27 cellular contexts compared by ENCODE assay signal in genomic region chr14:91274796-91275195, GRCh38. TPM values are rescaled to one million over a fixed set of nuclear protein-coding genes. Genes with fewer than 3 reads are reported as not detected.
DNase-seq lines count a peak whose midpoint lies in the region; ATAC-seq and TF ChIP-seq lines count a peak whose summit lies in the region.
"Had no signal": no experiment of that assay in that cellular context is flagged by ENCODE, and none has a peak within 500 bp of the region (broad histone marks: within the 10 kb centered on the region; RNA-seq: fewer than 3 reads in every experiment).

No MANE protein-coding gene starts in this region.

- H3K4me2 ChIP-seq in GM23338 (no peak overlapping the region), osteoblast (ENCODE audit: insufficient read depth, low read length) (no peak overlapping the region)

- no peaks in the 10 kb centered on the region for H3K9me3 Mint-ChIP-seq in activated T-cell treated with anti-CD3 and anti-CD28 coated beads, Interleukin-2, amount 50 U/mL, for 72 hours
- H3K9me3 Mint-ChIP-seq in endothelial cell (ENCODE audit: unreplicated experiment) (no peaks in the 10 kb centered on the region), GM23338 (no peaks in the 10 kb centered on the region; the same call in 2 of the 3 replicates)
- no peaks in the 10 kb centered on the region for H3K9me3 Mint-ChIP-seq in stimulated activated memory B cell treated with anti-CD40 and anti-IgM and Interleukin-4, amounts not matched to agents 10 μg/mL and 1 μg/mL and 100 μg/mL, for 72 hours
- H3K9me3 Mint-ChIP-seq: H9, IgD-negative memory B cell had no signal

- H4K20me1 ChIP-seq in GM23338 (replicated peaks; ENCODE audit: insufficient read depth) (0 out of 2 replicates have a peak, but pooled peaks cover 4% of the 10 kb centered on the region), osteoblast (ENCODE audit: insufficient read depth, low read length) (no peaks in the 10 kb centered on the region)

- H3K4me1 Mint-ChIP-seq in activated T-cell treated with anti-CD3 and anti-CD28 coated beads, Interleukin-2, amount 50 U/mL, for 72 hours (ENCODE audit: low read depth): no peaks in the 10 kb centered on the region
- peaks cover 15% of the 10 kb centered on the region for H3K4me1 Mint-ChIP-seq in endothelial cell (ENCODE audit: unreplicated experiment)
- no peaks in the 10 kb centered on the region for H3K4me1 Mint-ChIP-seq in stimulated activated memory B cell treated with anti-CD40 and anti-IgM and Interleukin-4, amounts not matched to agents 10 μg/mL and 1 μg/mL and 100 μg/mL, for 72 hours
- H3K4me1 Mint-ChIP-seq in GM23338: 0 out of 3 replicates have a peak, but pooled peaks cover 2% of the 10 kb centered on the region
- H3K4me1 Mint-ChIP-seq: IgD-negative memory B cell had no signal

- H3K9me3 ChIP-seq in osteoblast (ENCODE audit: low read depth, low read length): no peaks in the 10 kb centered on the region
- H3K9me3 ChIP-seq: Caco-2, heart right ventricle, stomach, thyroid gland had no signal

- H3K27me3 ChIP-seq in GM23338 (ENCODE audit: insufficient read depth) (no peaks in the 10 kb centered on the region), osteoblast (ENCODE audit: insufficient read depth, low read length) (no peaks in the 10 kb centered on the region)
- H3K27me3 ChIP-seq: foreskin keratinocyte, heart right ventricle, stomach, thyroid gland had no signal

- H3K79me2 ChIP-seq in GM23338 (replicated peaks; ENCODE audit: insufficient read depth) (no peaks in the 10 kb centered on the region), osteoblast (ENCODE audit: insufficient read depth, low read length) (no peaks in the 10 kb centered on the region)

- H3K9me2 ChIP-seq in GM23338 (ENCODE audit: insufficient read depth): no peaks in the 10 kb centered on the region

- peaks cover 6% of the 10 kb centered on the region; the same call in 1 of the 2 replicates for H3K36me3 ChIP-seq in GM23338 (ENCODE audit: insufficient read depth)
- H3K36me3 ChIP-seq in osteoblast (ENCODE audit: insufficient read depth, low read length): no peaks in the 10 kb centered on the region
- H3K36me3 ChIP-seq: thyroid gland had no signal

- H3K27ac ChIP-seq in VCaP: peak overlapping the region; percentile 88; the same call in 1 of the 2 replicates
- H3K27ac ChIP-seq in GM23338 (ENCODE audit: low read depth): no peak overlapping the region
- H3K27ac ChIP-seq in osteoblast (ENCODE audit: low read depth, low read length): no peak overlapping the region
- H3K27ac ChIP-seq: foreskin keratinocyte, heart right ventricle, stomach, thyroid gland, WERI-Rb-1 had no signal

- H3K27ac Mint-ChIP-seq in activated T-cell treated with anti-CD3 and anti-CD28 coated beads, Interleukin-2, amount 50 U/mL, for 72 hours: peak overlapping the region; percentile 69
- H3K27ac Mint-ChIP-seq in endothelial cell (ENCODE audit: unreplicated experiment) (no peak overlapping the region), GM23338 (no peak overlapping the region)
- H3K27ac Mint-ChIP-seq in stimulated activated memory B cell treated with anti-CD40 and anti-IgM and Interleukin-4, amounts not matched to agents 10 μg/mL and 1 μg/mL and 100 μg/mL, for 72 hours: peak overlapping the region; percentile 53
- H3K27ac Mint-ChIP-seq: H9 had no signal

- no peak overlapping the region for H2AFZ ChIP-seq in GM23338
- H2AFZ ChIP-seq in osteoblast (ENCODE audit: low read length): no peak overlapping the region

- no peak overlapping the region for H3K4me3 ChIP-seq in GM23338
- no peak overlapping the region for H3K4me3 ChIP-seq in osteoblast (ENCODE audit: insufficient read depth, low read length)
- H3K4me3 ChIP-seq: heart right ventricle, stomach, thyroid gland had no signal

- H3F3A ChIP-seq in GM23338 (replicated peaks; ENCODE audit: low read depth): no peaks in the 10 kb centered on the region

- H3K36me3 Mint-ChIP-seq in activated T-cell treated with anti-CD3 and anti-CD28 coated beads, Interleukin-2, amount 50 U/mL, for 72 hours (ENCODE audit: insufficient read depth in 2 of 2): peaks cover 2 to 15% of the 10 kb centered on the region in 2 donors
- peaks cover 16% of the 10 kb centered on the region for H3K36me3 Mint-ChIP-seq in endothelial cell (ENCODE audit: low read depth, unreplicated experiment)
- H3K36me3 Mint-ChIP-seq in stimulated activated memory B cell treated with anti-CD40 and anti-IgM and Interleukin-4, amounts not matched to agents 10 μg/mL and 1 μg/mL and 100 μg/mL, for 72 hours: peaks cover 63% of the 10 kb centered on the region
- H3K36me3 Mint-ChIP-seq in GM23338 (ENCODE audit: low read depth): peaks cover 31% of the 10 kb centered on the region
- H3K36me3 Mint-ChIP-seq: IgD-negative memory B cell had no signal

- no peak overlapping the region for H3K4me3 Mint-ChIP-seq in activated T-cell treated with anti-CD3 and anti-CD28 coated beads, Interleukin-2, amount 50 U/mL, for 72 hours
- H3K4me3 Mint-ChIP-seq in endothelial cell (ENCODE audit: unreplicated experiment) (peak overlapping the region; percentile 47), GM23338 (no peak overlapping the region)
- no peak overlapping the region for H3K4me3 Mint-ChIP-seq in stimulated activated memory B cell treated with anti-CD40 and anti-IgM and Interleukin-4, amounts not matched to agents 10 μg/mL and 1 μg/mL and 100 μg/mL, for 72 hours
- H3K4me3 Mint-ChIP-seq: H9 had no signal

- no peak for DNase-seq in activated T-cell treated with anti-CD3 and anti-CD28 coated beads, Interleukin-2, amount 50 U/mL, for 72 hours
- no peak for DNase-seq in activated T-cell treated with anti-CD3 and anti-CD28 coated beads, Interleukin-2, amount 50 U/mL, for 48 hours
- DNase-seq in endothelial cell (ENCODE audit: low spot score) (no peak), GM23338 (ENCODE audit: low spot score) (no peak), inferior parietal cortex (ENCODE audit: extremely low spot score) (no peak), osteoblast (ENCODE audit: insufficient read length, low spot score, missing footprints) (no peak)
- DNase-seq: activated CD4-positive, alpha-beta T cell treated with anti-CD3 and anti-CD28 coated beads, Interleukin-2, amount 50 U/mL, for 4 hours; activated T-cell treated with anti-CD3 and anti-CD28 coated beads for 4 hours; Caco-2; caudate nucleus; cortex of kidney; foreskin keratinocyte; H9; heart right ventricle; NCI-H1048; NCI-H1694 treated with DMSO at 0.1 percent for 48 hours; NCI-H2171; SHP77; stimulated activated CD4-positive, alpha-beta T cell treated with anti-CD3 and anti-CD28 coated beads, Interleukin-15, amount 100 ng/mL, for 24 hours; stomach; T-helper 9 cell; thyroid gland; WERI-Rb-1 had no signal

- no peak for TF ChIP-seq CTCF in VCaP (conservative IDR thresholded peaks at IDR 0.05)
- no peak for TF ChIP-seq CTCF in endothelial cell (IDR thresholded peaks at IDR 0.05; ENCODE audit: unreplicated experiment)
- TF ChIP-seq CTCF in GM23338 (conservative IDR thresholded peaks at IDR 0.05; ENCODE audit: low read depth in 2 of 2): no peak
- no peak for TF ChIP-seq CTCF in osteoblast (IDR thresholded peaks at IDR 0.05; ENCODE audit: extremely low read depth, low read depth, low read length)

- H3K4me1 ChIP-seq in GM23338 (ENCODE audit: insufficient read depth) (no peaks in the 10 kb centered on the region), osteoblast (ENCODE audit: insufficient read depth, low read length) (peaks cover under 1% of the 10 kb centered on the region)
- H3K4me1 ChIP-seq: Caco-2 had no signal

- no peaks in the 10 kb centered on the region for H3K27me3 Mint-ChIP-seq in activated T-cell treated with anti-CD3 and anti-CD28 coated beads, Interleukin-2, amount 50 U/mL, for 72 hours (ENCODE audit: low read depth)
- H3K27me3 Mint-ChIP-seq in endothelial cell (ENCODE audit: unreplicated experiment): no peaks in the 10 kb centered on the region
- H3K27me3 Mint-ChIP-seq in stimulated activated memory B cell treated with anti-CD40 and anti-IgM and Interleukin-4, amounts not matched to agents 10 μg/mL and 1 μg/mL and 100 μg/mL, for 72 hours: no peaks in the 10 kb centered on the region
- peaks cover 4% of the 10 kb centered on the region for H3K27me3 Mint-ChIP-seq in GM23338 (ENCODE audit: insufficient read depth, low read depth, poor library complexity)
- H3K27me3 Mint-ChIP-seq: IgD-negative memory B cell had no signal

- no peak for ATAC-seq in activated T-cell treated with anti-CD3 and anti-CD28 coated beads, Interleukin-2, amount 50 U/mL, for 72 hours (replicated peaks in 1 of 2)
- no peak for ATAC-seq in stimulated activated memory B cell treated with anti-CD40 and anti-IgM and Interleukin-4, amounts not matched to agents 10 μg/mL and 1 μg/mL and 100 μg/mL, for 72 hours
- no peak for ATAC-seq in GM23338
- ATAC-seq: esophagus mucosa, foreskin keratinocyte, heart right ventricle had no signal

TF ChIP-seq in GM23338, 12 proteins besides CTCF, POLR2A, EP300 and RAD21:
- TF ChIP-seq POLR2AphosphoS5 (IDR thresholded peaks at IDR 0.05; ENCODE audit: low read depth): no peak
- no peak for TF ChIP-seq STAT1 (IDR thresholded peaks at IDR 0.05; ENCODE audit: unreplicated experiment)
- TF ChIP-seq ZNF114 (CRISPR knock-in tag; IDR thresholded peaks at IDR 0.05): no peak
- no peak for TF ChIP-seq EZH2 (IDR thresholded peaks at IDR 0.05; ENCODE audit: low read depth, unreplicated experiment)

RNA-seq across cellular contexts. Expression of gene GPR68, which starts 30.3 kb away (rescaled TPM):
- total RNA-seq in activated T-cell treated with anti-CD3 and anti-CD28 coated beads, Interleukin-2, amount 50 U/mL, for 72 hours: 10 to 100 TPM; 18.9 to 19.2 TPM
- total RNA-seq in endothelial cell (ENCODE audit: unreplicated experiment) (5.4 TPM), osteoblast (8.0 and 8.5 TPM in 2 replicates)
- total RNA-seq in GM23338 (2014; rRNA removed; shearing (Covaris generic)): 0.35 TPM in 2 replicates
- 0.19 and 0.45 TPM in 2 replicates for polyA plus RNA-seq in GM23338 (2016; fragmentation: Nextera tagmentation; extraction: Ambion mirVana)

Comparison
In these comparisons a context has a peak if more than half of its experiments do, and no peak if none do; other contexts are left out.
1. H3K27ac Mint-ChIP-seq: peak in activated T-cell treated with anti-CD3 and anti-CD28 coated beads, Interleukin-2, amount 50 U/mL, for 72 hours (single experiment) and stimulated activated memory B cell treated with anti-CD40 and anti-IgM and Interleukin-4, amounts not matched to agents 10 μg/mL and 1 μg/mL and 100 μg/mL, for 72 hours (single experiment); none in endothelial cell (single experiment) and GM23338 (single experiment).